Comparison of ENCODE assay signal across 25 cellular contexts in genomic region chr11:32698579-32698978, GRCh38.
A peak's percentile ranks its signal among the peaks of the same experiment; 100 is the strongest.
DNase-seq lines count a peak whose midpoint lies in the region; ATAC-seq, FAIRE-seq and TF ChIP-seq lines count a peak whose summit lies in the region.
"Had no signal": no experiment of that assay in that cellular context is flagged by ENCODE, and none has a peak within 500 bp of the region (broad histone marks: within the 10 kb centered on the region; RNA-seq: fewer than 3 reads in every experiment).

No MANE protein-coding gene starts in this region.

- TF ChIP-seq CTCF in A549 (IDR thresholded peaks at IDR 0.05) (no peak), PC-9 (conservative IDR thresholded peaks at IDR 0.05) (no peak)

- H3K9me3 ChIP-seq in A549 (no peaks in the 10 kb centered on the region), PC-9 (ENCODE audit: insufficient read depth, low read depth) (no peaks in the 10 kb centered on the region)
- H3K9me3 ChIP-seq: BE2C, BLaER1 had no signal

- H3K4me3 ChIP-seq in A549 (no peak overlapping the region), PC-9 (no peak overlapping the region)
- H3K4me3 ChIP-seq: BLaER1 had no signal

- H3K4me2 ChIP-seq in A549 = peak overlapping the region; percentile 71
- H3K4me2 ChIP-seq in PC-9 = peak overlapping the region; percentile 42; the same call in 1 of the 2 replicates
- H3K4me2 ChIP-seq: BLaER1 had no signal

- TF ChIP-seq RAD21 in A549 (conservative IDR thresholded peaks at IDR 0.05 in 1 of 2, IDR thresholded peaks at IDR 0.05 in 1 of 2) = no peak

- no peaks in the 10 kb centered on the region for H3K9me2 ChIP-seq in PC-9 (ENCODE audit: insufficient read depth)

- no peaks in the 10 kb centered on the region for H3F3A ChIP-seq in PC-9 (ENCODE audit: insufficient read depth, low read depth)

- DNase-seq in DMS53 (lab: John Stamatoyannopoulos, UW) = peak; percentile 3
- no peak for DNase-seq in DMS53 treated with DMSO at 0.1 percent for 48 hours (lab: John Stamatoyannopoulos, UW; ENCODE audit: unreplicated experiment)
- peak in 1 of 2 experiments; percentile 53 for DNase-seq in A549 (ENCODE audit: low read depth in 1 of 2, low spot score in 1 of 2)
- peak; percentile 20 for DNase-seq in ELR (ENCODE audit: low read depth)
- DNase-seq in PC-9 = no peak
- DNase-seq in COR-L47 (lab: John Stamatoyannopoulos, UW) = no peak
- DNase-seq in NOMO-1 (lab: John Stamatoyannopoulos, UW; ENCODE audit: unreplicated experiment in 2 of 2) = no peak
- no peak for DNase-seq in AG08396 (ENCODE audit: low spot score)
- DNase-seq: BE2C; C1 segment of cervical spinal cord; Caco-2; Calu3; CD4-positive, alpha-beta memory T cell; CD4-positive, CD25-positive, alpha-beta regulatory T cell; CD8-positive, alpha-beta memory T cell; DMS153; DMS79; DND-41; EL; GF-D8 had no signal

- POLR2A ChIA-PET in A549 (lab: Yijun Ruan, JAX) = no interaction called here
- POLR2A ChIA-PET in PC-9 (lab: Charles Lee; ENCODE audit: unreplicated experiment) = no interaction called here

- no TSS peak for BruUV-seq in PC-9 (replicated peaks; lab: Mats Ljungman, UMichigan)

- no peaks in the 10 kb centered on the region for H4K20me1 ChIP-seq in PC-9 (ENCODE audit: insufficient read depth)
- H4K20me1 ChIP-seq: BLaER1 had no signal

- H2AFZ ChIP-seq in PC-9 = peak overlapping the region; percentile 44; the same call in 1 of the 2 replicates

- no peaks in the 10 kb centered on the region for H3K27me3 ChIP-seq in PC-9 (ENCODE audit: insufficient read depth, low read depth)
- H3K27me3 ChIP-seq: BE2C, BLaER1 had no signal

- H3K36me3 ChIP-seq in PC-9 (ENCODE audit: low read depth) = no peaks in the 10 kb centered on the region
- H3K36me3 ChIP-seq: BE2C, BLaER1 had no signal

- H3K4me1 ChIP-seq in A549 = peaks cover 11% of the 10 kb centered on the region; the same call in 2 of the 3 replicates
- H3K4me1 ChIP-seq in PC-9 (replicated peaks; ENCODE audit: insufficient read depth) = peaks cover 9% of the 10 kb centered on the region
- H3K4me1 ChIP-seq: BE2C, BLaER1 had no signal

- no peak for TF ChIP-seq EP300 in A549 (IDR thresholded peaks at IDR 0.05)

- intact Hi-C loops in PC-9 (cut with micrococcal nuclease; ENCODE audit: unreplicated experiment) = no loop called here

- peak; percentile 76 for FAIRE-seq in A549 (lab: Jason Lieb, UNC)
- FAIRE-seq: D721Med, GM12891, GM19239 had no signal

- CTCF ChIA-PET in A549 (lab: Yijun Ruan, JAX) (no interaction called here), PC-9 (lab: Charles Lee) (interaction anchor here (0.6 kb wide), 1 partner anchor 418 kb away, joined by 3 read pairs; no protein-coding TSS in a partner anchor)

- peak overlapping the region; percentile 10 to 45; a peak in 3 of 6 replicates for H3K27ac ChIP-seq in A549
- H3K27ac ChIP-seq in PC-9 = peak overlapping the region; percentile 48
- H3K27ac ChIP-seq: 22Rv1, BLaER1 had no signal

- 4% methylated on average over 2 of the region's 2 CpGs for WGBS in A549 (ENCODE audit: missing lambda C conversion rate)

- H3K79me2 ChIP-seq in PC-9 (ENCODE audit: low read depth) = no peaks in the 10 kb centered on the region

- ATAC-seq in A549 = peak in 1 of 2 experiments; percentile 92; a peak in 3 of 6 replicates

- no peak for TF ChIP-seq POLR2A in A549 (IDR thresholded peaks at IDR 0.05; ENCODE audit: low read length)

TF ChIP-seq in A549, 52 proteins besides CTCF, POLR2A, EP300 and RAD21:
- TF ChIP-seq KDM1A (IDR thresholded peaks at IDR 0.05; ENCODE audit: low read depth) (no peak), RCOR1 (IDR thresholded peaks at IDR 0.05; ENCODE audit: low read depth, low read length) (no peak), ESRRA (IDR thresholded peaks at IDR 0.05; ENCODE audit: borderline replicate concordance, low read length) (no peak), JUNB (IDR thresholded peaks at IDR 0.05) (0 out of 2 replicates have a peak, but pooled peaks have one; percentile 22), BCL3 (IDR thresholded peaks at IDR 0.05) (no peak), EHF (CRISPR knock-in tag; IDR thresholded peaks at IDR 0.05) (no peak), FOSL2 (IDR thresholded peaks at IDR 0.05) (no peak), FOSL2 (CRISPR knock-in tag; IDR thresholded peaks at IDR 0.05) (peak; percentile 78), PBX3 (IDR thresholded peaks at IDR 0.05) (no peak), JUN (IDR thresholded peaks at IDR 0.05) (no peak), CBX8 (IDR thresholded peaks at IDR 0.05) (no peak), ZNF302 (CRISPR knock-in tag; IDR thresholded peaks at IDR 0.05) (no peak), NR3C1 (IDR thresholded peaks at IDR 0.05) (no peak), GATA3 (IDR thresholded peaks at IDR 0.05; ENCODE audit: borderline replicate concordance) (peak; percentile 32; the same call in 1 of the 2 replicates), HOXA7 (CRISPR knock-in tag; IDR thresholded peaks at IDR 0.05) (no peak), KDM5A (IDR thresholded peaks at IDR 0.05) (no peak)
TF ChIP-seq in A549: peak in this region for 3.

Comparison
In these comparisons a context has a peak if more than half of its experiments do, and no peak if none do; other contexts are left out.
1. DNase-seq: peak in DMS53 (single experiment) and ELR (single experiment); none in DMS53 treated with DMSO at 0.1 percent for 48 hours (single experiment), PC-9 (0 of 2), COR-L47 (single experiment), NOMO-1 (0 of 2) and AG08396 (single experiment).